Comparison of ENCODE assay signal across 15 cellular contexts in genomic region chr6:122696853-122697252, GRCh38.
A peak's percentile ranks its signal among the peaks of the same experiment; 100 is the strongest.
DNase-seq lines count a peak whose midpoint lies in the region; ATAC-seq and TF ChIP-seq lines count a peak whose summit lies in the region.
"Had no signal": no experiment of that assay in that cellular context is flagged by ENCODE, and none has a peak within 500 bp of the region (broad histone marks: within the 10 kb centered on the region; RNA-seq: fewer than 3 reads in every experiment).

No MANE protein-coding gene starts in this region.

- H3K27ac Mint-ChIP-seq in MCF 10A (ENCODE audit: low read depth, unreplicated experiment), result no peak overlapping the region
- H3K27ac Mint-ChIP-seq: activated CD8-positive, alpha-beta T cell treated with anti-CD3 and anti-CD28 coated beads, Interleukin-2, amount 10 ng/mL, durations not matched to agents 7 days and 5 days; effector memory CD8-positive, alpha-beta T cell; natural killer cell treated with Interleukin-12 subunit alpha and Interleukin-12 subunit beta and Interleukin-15 and Interleukin-18, amount 100 ng/mL, for 72 hours had no signal

- CTCF ChIA-PET in MCF 10A (lab: Yijun Ruan, JAX), result interaction anchor here (0.6 to 1.2 kb wide), 4 partner anchors 21 to 1738 kb away, joined by 3 read pairs; no protein-coding TSS in a partner anchor

- in situ Hi-C loops in astrocyte of the spinal cord (cut with HindIII; ENCODE audit: low sequenced_read_pairs), result no loop called here

- DNase-seq in MCF 10A (ENCODE audit: unreplicated experiment), result peak; percentile 84
- no peak for DNase-seq in breast epithelium (ENCODE audit: low spot score in 2 of 2)
- DNase-seq in astrocyte of the spinal cord (ENCODE audit: low read depth, low spot score), result peak; percentile 77
- no peak for DNase-seq in left lung
- DNase-seq in Right ventricle myocardium superior, result no peak
- DNase-seq in right atrium auricular region (ENCODE audit: low spot score), result no peak
- no peak for DNase-seq in GM19238 (ENCODE audit: insufficient read length, low spot score)
- DNase-seq: activated CD8-positive, alpha-beta T cell treated with anti-CD3 and anti-CD28 coated beads, Interleukin-2, amount 10 ng/mL, durations not matched to agents 7 days and 5 days; effector memory CD8-positive, alpha-beta T cell; glutamatergic neuron; NCI-H1092; sigmoid colon had no signal

- H3K27me3 ChIP-seq in breast epithelium (no peaks in the 10 kb centered on the region), left lung (no peaks in the 10 kb centered on the region), right atrium auricular region (no peaks in the 10 kb centered on the region)
- H3K27me3 ChIP-seq: sigmoid colon had no signal

- POLR2A ChIA-PET in MCF 10A (lab: Yijun Ruan, JAX), result no interaction called here

- H3K9me3 Mint-ChIP-seq in MCF 10A (ENCODE audit: unreplicated experiment), result no peaks in the 10 kb centered on the region

- no peaks in the 10 kb centered on the region for H3K27me3 Mint-ChIP-seq in MCF 10A (ENCODE audit: insufficient read depth, unreplicated experiment)
- H3K27me3 Mint-ChIP-seq: effector memory CD8-positive, alpha-beta T cell had no signal

- no peak overlapping the region for H3K4me3 ChIP-seq in breast epithelium
- no peak overlapping the region for H3K4me3 ChIP-seq in astrocyte of the spinal cord (ENCODE audit: low read depth, low read length)
- no peak overlapping the region for H3K4me3 ChIP-seq in left lung
- no peak overlapping the region for H3K4me3 ChIP-seq in right atrium auricular region
- H3K4me3 ChIP-seq: sigmoid colon had no signal

- ATAC-seq in left lung, result peak; percentile 61
- ATAC-seq in Right ventricle myocardium superior (ENCODE audit: poor library complexity), result no peak
- ATAC-seq in HG03439 (IDR thresholded peaks at IDR 0.05; ENCODE audit: unreplicated experiment), result no peak
- ATAC-seq: activated CD8-positive, alpha-beta T cell treated with anti-CD3 and anti-CD28 coated beads, Interleukin-2, amount 10 ng/mL, durations not matched to agents 7 days and 5 days; effector memory CD8-positive, alpha-beta T cell; left lobe of liver had no signal

- no peaks in the 10 kb centered on the region for H3K36me3 Mint-ChIP-seq in MCF 10A (ENCODE audit: insufficient read depth, unreplicated experiment)
- H3K36me3 Mint-ChIP-seq: natural killer cell treated with Interleukin-12 subunit alpha and Interleukin-12 subunit beta and Interleukin-15 and Interleukin-18, amount 100 ng/mL, for 72 hours had no signal

- H3K27ac ChIP-seq in breast epithelium (no peak overlapping the region), left lung (no peak overlapping the region), right atrium auricular region (no peak overlapping the region)
- H3K27ac ChIP-seq: sigmoid colon had no signal

- TF ChIP-seq POLR2A in breast epithelium (IDR thresholded peaks at IDR 0.05), result no peak

- no peaks in the 10 kb centered on the region for H3K4me1 ChIP-seq in breast epithelium
- no peaks in the 10 kb centered on the region for H3K4me1 ChIP-seq in left lung
- no peaks in the 10 kb centered on the region for H3K4me1 ChIP-seq in right atrium auricular region
- H3K4me1 ChIP-seq: sigmoid colon had no signal

- H3K36me3 ChIP-seq in breast epithelium (no peaks in the 10 kb centered on the region), left lung (no peaks in the 10 kb centered on the region), right atrium auricular region (no peaks in the 10 kb centered on the region)
- H3K36me3 ChIP-seq: sigmoid colon had no signal

- TF ChIP-seq CTCF in MCF 10A (IDR thresholded peaks at IDR 0.05; ENCODE audit: unreplicated experiment) (no peak), breast epithelium (IDR thresholded peaks at IDR 0.05) (no peak), astrocyte of the spinal cord (IDR thresholded peaks at IDR 0.05; ENCODE audit: low read depth, low read length) (no peak), left lung (IDR thresholded peaks at IDR 0.05) (no peak), right atrium auricular region (IDR thresholded peaks at IDR 0.05) (no peak)

- H3K9me3 ChIP-seq in breast epithelium (no peaks in the 10 kb centered on the region), left lung (no peaks in the 10 kb centered on the region), right atrium auricular region (no peaks in the 10 kb centered on the region)
- H3K9me3 ChIP-seq: sigmoid colon had no signal

- H3K4me3 Mint-ChIP-seq in MCF 10A (ENCODE audit: unreplicated experiment), result no peak overlapping the region
- H3K4me3 Mint-ChIP-seq: activated CD8-positive, alpha-beta T cell treated with anti-CD3 and anti-CD28 coated beads, Interleukin-2, amount 10 ng/mL, durations not matched to agents 7 days and 5 days; effector memory CD8-positive, alpha-beta T cell; natural killer cell treated with Interleukin-12 subunit alpha and Interleukin-12 subunit beta and Interleukin-15 and Interleukin-18, amount 100 ng/mL, for 72 hours had no signal

- no TSS peak for BruUV-seq in MCF 10A (replicated peaks; lab: Mats Ljungman, UMichigan)

- intact Hi-C loops in MCF 10A (cut with micrococcal nuclease), result no loop called here
- intact Hi-C loops in breast epithelium (cut with DNase I; ENCODE audit: low total_unique reads), result no loop called here
- intact Hi-C loops in left lung (cut with DNase I), result no loop called here
- intact Hi-C loops in Right ventricle myocardium superior (cut with DNase I), result no loop called here

- peaks cover 16% of the 10 kb centered on the region for H3K4me1 Mint-ChIP-seq in MCF 10A (ENCODE audit: insufficient read depth, unreplicated experiment)

Comparison
In these comparisons a context has a peak if more than half of its experiments do, and no peak if none do; other contexts are left out.
1. DNase-seq: peak in MCF 10A (single experiment) and astrocyte of the spinal cord (single experiment); none in breast epithelium (0 of 2), left lung (0 of 2), Right ventricle myocardium superior (single experiment), right atrium auricular region (single experiment) and GM19238 (single experiment).